ENCODE assay signal across 16 cellular contexts in the genomic region with DNA sequence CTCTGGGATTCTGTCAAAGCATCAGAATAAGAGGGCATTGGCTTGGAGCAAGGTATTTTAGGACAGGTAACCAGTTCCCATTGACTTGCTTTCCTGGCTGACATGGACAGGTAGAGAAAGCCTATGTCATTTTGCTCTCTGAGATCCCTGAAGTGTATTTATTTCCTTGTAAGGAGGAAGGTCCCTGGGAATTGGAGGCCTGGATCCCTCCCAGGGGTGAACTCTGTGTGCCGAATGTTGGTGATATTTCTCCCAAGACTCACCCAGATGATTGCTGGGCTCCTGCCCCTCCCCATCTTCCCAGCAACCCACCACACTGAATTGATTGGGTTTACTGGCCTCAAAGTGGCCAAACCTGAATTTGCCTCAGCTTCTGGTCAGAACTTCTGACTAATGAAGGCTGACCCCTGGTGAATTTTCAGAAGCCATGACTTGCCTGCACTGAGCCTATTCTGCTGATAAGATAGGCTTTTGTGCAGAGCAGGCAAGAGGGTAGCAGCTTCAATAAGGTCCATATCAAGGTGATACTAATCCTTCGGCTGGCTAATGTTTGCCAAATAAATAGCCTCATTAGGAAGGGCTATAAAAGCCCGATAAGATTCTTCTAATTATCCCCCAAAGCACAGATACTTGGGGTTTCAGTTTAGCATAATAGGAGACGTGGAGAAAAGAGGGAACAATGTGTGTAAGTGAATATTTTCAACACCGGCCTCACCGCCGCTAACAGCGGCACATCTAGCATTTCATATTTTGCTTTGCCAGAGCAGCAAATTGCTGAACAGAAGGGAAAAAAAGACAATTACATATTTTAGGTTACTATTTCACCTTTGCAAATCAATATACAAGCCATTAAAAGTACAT.
A peak's percentile ranks its signal among the peaks of the same experiment; 100 is the strongest.
DNase-seq lines count a peak whose midpoint lies in the region; ATAC-seq and TF ChIP-seq lines count a peak whose summit lies in the region.
"Had no signal": no experiment of that assay in that cellular context is flagged by ENCODE, and none has a peak within 500 bp of the region (broad histone marks: within the 10 kb centered on the region; RNA-seq: fewer than 3 reads in every experiment).

No MANE protein-coding gene starts in this region.

- no peak overlapping the region for H3K27ac ChIP-seq in OCI-LY1 (ENCODE audit: low read depth, low read length, poor library complexity, severe bottlenecking)
- H3K27ac ChIP-seq: spleen had no signal

- no peak for ATAC-seq in GM21717 (IDR thresholded peaks at IDR 0.05; ENCODE audit: unreplicated experiment)
- ATAC-seq: left ventricle myocardium superior had no signal

- CTCF ChIA-PET in activated CD4-positive, alpha-beta memory T cell treated with anti-CD3 and anti-CD28 coated beads for 36 hours (lab: Charles Lee): no interaction called here

- no peaks in the 10 kb centered on the region for H3K9me3 Mint-ChIP-seq in activated CD4-positive, alpha-beta memory T cell treated with anti-CD3 and anti-CD28 coated beads for 36 hours
- H3K9me3 Mint-ChIP-seq: activated CD4-positive, alpha-beta T cell treated with anti-CD3 and anti-CD28 coated beads, Interleukin-2, amount 10 ng/mL, durations not matched to agents 24 days and 14 days; IgD-negative memory B cell had no signal

- H2AFZ ChIP-seq in OCI-LY1 (ENCODE audit: low read length): no peak overlapping the region

- POLR2A ChIA-PET in activated CD4-positive, alpha-beta memory T cell treated with anti-CD3 and anti-CD28 coated beads for 36 hours (lab: Charles Lee): no interaction called here

- H3K4me3 ChIP-seq in OCI-LY1 (ENCODE audit: low read depth, low read length, poor library complexity, severe bottlenecking) (no peak overlapping the region), epithelial cell of esophagus (ENCODE audit: low read length) (no peak overlapping the region)
- H3K4me3 ChIP-seq: spleen had no signal

- no peaks in the 10 kb centered on the region for H3K9me3 ChIP-seq in OCI-LY1 (ENCODE audit: low read length)
- H3K9me3 ChIP-seq: spleen had no signal

- DNase-seq in NCI-H1092 treated with DMSO at 0.1 percent for 48 hours (lab: John Stamatoyannopoulos, UW) (peak; percentile 11), NCI-H1092 (lab: John Stamatoyannopoulos, UW) (no peak), epithelial cell of esophagus (ENCODE audit: low read depth) (peak; percentile 46), renal cortical epithelial cell (ENCODE audit: low read depth) (peak; percentile 8), superior temporal gyrus (ENCODE audit: extremely low spot score) (no peak)
- no peak for DNase-seq in activated CD4-positive, alpha-beta memory T cell treated with anti-CD3 and anti-CD28 coated beads for 36 hours
- DNase-seq: 8988T; activated CD4-positive, alpha-beta T cell treated with anti-CD3 and anti-CD28 coated beads, Interleukin-2, amount 10 ng/mL, durations not matched to agents 24 days and 14 days; activated effector memory CD4-positive, alpha-beta T cell treated with Interleukin-2 at 50 U/mL for 16 hours; COR-L47; left ventricle myocardium superior; NCI-H187; spleen had no signal

- peaks cover 6% of the 10 kb centered on the region for H3K4me1 ChIP-seq in OCI-LY1 (ENCODE audit: insufficient read depth, low read length, severe bottlenecking)

- H3K27ac Mint-ChIP-seq in activated CD4-positive, alpha-beta memory T cell treated with anti-CD3 and anti-CD28 coated beads for 36 hours: no peak overlapping the region
- H3K27ac Mint-ChIP-seq: activated CD4-positive, alpha-beta T cell treated with anti-CD3 and anti-CD28 coated beads, Interleukin-2, amount 10 ng/mL, durations not matched to agents 24 days and 14 days; IgD-negative memory B cell had no signal

- H3F3A ChIP-seq in OCI-LY1 (ENCODE audit: insufficient read depth, low read length): no peaks in the 10 kb centered on the region

- intact Hi-C loops in activated CD4-positive, alpha-beta memory T cell treated with anti-CD3 and anti-CD28 coated beads for 36 hours (cut with micrococcal nuclease): no loop called here

- no peaks in the 10 kb centered on the region for H3K79me2 ChIP-seq in OCI-LY1 (ENCODE audit: insufficient read depth, low read length)

- H3K9ac ChIP-seq in OCI-LY1 (ENCODE audit: low read length): no peak overlapping the region

- no peaks in the 10 kb centered on the region for H3K36me3 Mint-ChIP-seq in activated CD4-positive, alpha-beta memory T cell treated with anti-CD3 and anti-CD28 coated beads for 36 hours
- H3K36me3 Mint-ChIP-seq: IgD-negative memory B cell had no signal

- H3K27me3 ChIP-seq in OCI-LY1 (ENCODE audit: insufficient read depth, low read length): no peaks in the 10 kb centered on the region

- peak; percentile 7; the same call in 1 of the 2 replicates for TF ChIP-seq CTCF in OCI-LY1 (IDR thresholded peaks at IDR 0.05; ENCODE audit: low read length)
- TF ChIP-seq CTCF in epithelial cell of esophagus (IDR thresholded peaks at IDR 0.05; ENCODE audit: insufficient read depth, low read depth, low read length, missing control alignments): peak; percentile 14

- no peak overlapping the region for H3K4me3 Mint-ChIP-seq in activated CD4-positive, alpha-beta memory T cell treated with anti-CD3 and anti-CD28 coated beads for 36 hours
- H3K4me3 Mint-ChIP-seq: activated CD4-positive, alpha-beta T cell treated with anti-CD3 and anti-CD28 coated beads, Interleukin-2, amount 10 ng/mL, durations not matched to agents 24 days and 14 days; IgD-negative memory B cell had no signal

- H3K4me1 Mint-ChIP-seq in activated CD4-positive, alpha-beta memory T cell treated with anti-CD3 and anti-CD28 coated beads for 36 hours (ENCODE audit: low read depth): peaks cover 7% of the 10 kb centered on the region
- H3K4me1 Mint-ChIP-seq: activated CD4-positive, alpha-beta T cell treated with anti-CD3 and anti-CD28 coated beads, Interleukin-2, amount 10 ng/mL, durations not matched to agents 24 days and 14 days had no signal

- no peaks in the 10 kb centered on the region for H3K9me2 ChIP-seq in OCI-LY1 (ENCODE audit: low read depth, low read length)

- no peaks in the 10 kb centered on the region for H3K36me3 ChIP-seq in OCI-LY1 (ENCODE audit: insufficient read depth, low read length)
- H3K36me3 ChIP-seq: spleen had no signal

- H3K4me2 ChIP-seq in OCI-LY1 (ENCODE audit: low read length): no peak overlapping the region

- H3K27me3 Mint-ChIP-seq in activated CD4-positive, alpha-beta memory T cell treated with anti-CD3 and anti-CD28 coated beads for 36 hours: peaks cover 17% of the 10 kb centered on the region

- no peaks in the 10 kb centered on the region for H4K20me1 ChIP-seq in OCI-LY1 (ENCODE audit: insufficient read depth, low read length)

Comparison
In these comparisons a context has a peak if more than half of its experiments do, and no peak if none do; other contexts are left out.
1. DNase-seq: peak in NCI-H1092 treated with DMSO at 0.1 percent for 48 hours (single experiment), epithelial cell of esophagus (single experiment) and renal cortical epithelial cell (single experiment); none in NCI-H1092 (single experiment), superior temporal gyrus (single experiment) and activated CD4-positive, alpha-beta memory T cell treated with anti-CD3 and anti-CD28 coated beads for 36 hours (single experiment).